ENCODE assay signal across 10 cellular contexts in genomic region chr16:30077656-30078055, GRCh38. TPM values are rescaled to one million over a fixed set of nuclear protein-coding genes. Genes with fewer than 3 reads are reported as not detected.
DNase-seq lines count a peak whose midpoint lies in the region; ATAC-seq, FAIRE-seq and TF ChIP-seq lines count a peak whose summit lies in the region.
"Had no signal": no experiment of that assay in that cellular context is flagged by ENCODE, and none has a peak within 500 bp of the region (broad histone marks: within the 10 kb centered on the region; RNA-seq: fewer than 3 reads in every experiment).

No MANE protein-coding gene starts in this region.

- H3K27me3 ChIP-seq in CD8-positive, alpha-beta T cell (ENCODE audit: insufficient read depth, low read length) = no peaks in the 10 kb centered on the region
- H3K27me3 ChIP-seq in keratinocyte (ENCODE audit: control insufficient read depth, extremely low read depth, insufficient read depth, low read length) = no peaks in the 10 kb centered on the region

- no peak for DNase-seq in CD8-positive, alpha-beta T cell
- DNase-seq in RWPE1 (ENCODE audit: low spot score) = no peak
- DNase-seq in keratinocyte (ENCODE audit: low read depth, low spot score) = no peak
- DNase-seq: amygdala, DMS79 treated with DMSO at 0.1 percent for 48 hours, KG1, RPMI8226 had no signal

- no peak for ATAC-seq in CD8-positive, alpha-beta T cell
- no peak for ATAC-seq in GM21786 (IDR thresholded peaks at IDR 0.05; ENCODE audit: unreplicated experiment)
- no peak for ATAC-seq in GM19351 (IDR thresholded peaks at IDR 0.05; ENCODE audit: unreplicated experiment)
- no peak for ATAC-seq in GM18907 (IDR thresholded peaks at IDR 0.05; ENCODE audit: unreplicated experiment)

- H3K9me1 ChIP-seq in keratinocyte (ENCODE audit: control insufficient read depth, extremely low read depth, insufficient read depth, low read length) = no peaks in the 10 kb centered on the region

- dilution Hi-C loops in keratinocyte (cut with MboI; ENCODE audit: extremely low pct_ligation_motif_present, low sequenced_read_pairs) = no loop called here

- peak overlapping the region; percentile 96 for H3K27ac Mint-ChIP-seq in CD8-positive, alpha-beta T cell

- peaks cover 56% of the 10 kb centered on the region for H3K36me3 Mint-ChIP-seq in CD8-positive, alpha-beta T cell

- no peaks in the 10 kb centered on the region for H3K9me3 ChIP-seq in CD8-positive, alpha-beta T cell (ENCODE audit: low read length)
- H3K9me3 ChIP-seq in keratinocyte (ENCODE audit: control insufficient read depth, low read depth, low read length) = no peaks in the 10 kb centered on the region

- H3K4me1 Mint-ChIP-seq in CD8-positive, alpha-beta T cell (ENCODE audit: low read depth) = peaks cover 38% of the 10 kb centered on the region

- POLR2A ChIA-PET in CD8-positive, alpha-beta T cell (lab: Charles Lee) = interaction anchor here (1.2 to 5.6 kb wide), 3 partner anchors 12 to 108 kb away, joined by 4 to 63 read pairs (median 8); partner anchors contain the start of genes ALDOA and CORO1A
- POLR2A ChIA-PET in RWPE1 (lab: Yijun Ruan, JAX; ENCODE audit: low non-redundant PET) = interaction anchor here (0.8 to 1.1 kb wide), 2 partner anchors 12 to 34 kb away, joined by 3 to 5 read pairs; no protein-coding TSS in a partner anchor

- peaks cover 29% of the 10 kb centered on the region for H3K4me1 ChIP-seq in CD8-positive, alpha-beta T cell (ENCODE audit: insufficient read depth, low read length)
- H3K4me1 ChIP-seq in keratinocyte (ENCODE audit: control insufficient read depth, extremely low read depth, insufficient read depth, low read length) = peaks cover 23% of the 10 kb centered on the region

- CTCF ChIA-PET in CD8-positive, alpha-beta T cell (lab: Charles Lee) = interaction anchor here (0.6 to 6.0 kb wide), 4 partner anchors 14 to 47 kb away, joined by 3 to 34 read pairs (median 4); partner anchors contain the start of gene TBX6
- CTCF ChIA-PET in RWPE1 (lab: Yijun Ruan, JAX) = no interaction called here

- no peak overlapping the region for H2AFZ ChIP-seq in keratinocyte (ENCODE audit: control insufficient read depth, low read length)

- H3K4me2 ChIP-seq in keratinocyte (ENCODE audit: control insufficient read depth, extremely low read depth, insufficient read depth, low read depth, low read length) = peak overlapping the region; percentile 95

- FAIRE-seq in keratinocyte (lab: Jason Lieb, UNC) = no peak

- peak overlapping the region; percentile 93 for H3K4me3 Mint-ChIP-seq in CD8-positive, alpha-beta T cell

- H3K9ac ChIP-seq in keratinocyte (ENCODE audit: control insufficient read depth, extremely low read depth, insufficient read depth, low read length) = peak overlapping the region; percentile 11

- no peak overlapping the region for H3K27ac ChIP-seq in CD8-positive, alpha-beta T cell (ENCODE audit: low read depth, low read length)
- H3K27ac ChIP-seq in RWPE1 (peak overlapping the region; percentile 9), keratinocyte (ENCODE audit: control insufficient read depth, insufficient read depth, low read length) (peak overlapping the region; percentile 1)

- peaks cover 8% of the 10 kb centered on the region for H4K20me1 ChIP-seq in keratinocyte (ENCODE audit: control insufficient read depth, extremely low read depth, insufficient read depth, low read length)

- H3K9me3 Mint-ChIP-seq in CD8-positive, alpha-beta T cell = no peaks in the 10 kb centered on the region

- TF ChIP-seq CTCF in CD8-positive, alpha-beta T cell (IDR thresholded peaks at IDR 0.05) = no peak
- TF ChIP-seq CTCF in RWPE1 (conservative IDR thresholded peaks at IDR 0.05; ENCODE audit: low read depth) (no peak), keratinocyte (optimal IDR thresholded peaks at IDR 0.05 in 1 of 3, IDR thresholded peaks at IDR 0.05 in 1 of 3, conservative IDR thresholded peaks at IDR 0.05 in 1 of 3; ENCODE audit: extremely low read depth in 1 of 3, insufficient read depth in 2 of 3, low read length in 3 of 3) (no peak)

- no peak overlapping the region for H3K4me3 ChIP-seq in CD8-positive, alpha-beta T cell (ENCODE audit: low read depth, low read length)
- H3K4me3 ChIP-seq in keratinocyte (ENCODE audit: control insufficient read depth in 2 of 3, extremely low read depth in 1 of 3, insufficient read depth in 2 of 3, low read depth in 1 of 3, low read length in 3 of 3) = peak overlapping the region in 2 of 3 experiments; percentile 83 to 98

- intact Hi-C loops in CD8-positive, alpha-beta T cell (cut with DNase I, micrococcal nuclease) = loop anchor here in 1 of 2 experiments (5.0 kb wide), 1 partner anchor 45 kb away; the partner anchor contains the start of gene MAPK3

- peaks cover 51% of the 10 kb centered on the region for H3K79me2 ChIP-seq in keratinocyte (ENCODE audit: control insufficient read depth, insufficient read depth, low read length)

- peaks cover 29% of the 10 kb centered on the region for H3K36me3 ChIP-seq in CD8-positive, alpha-beta T cell (ENCODE audit: insufficient read depth, low read length)
- H3K36me3 ChIP-seq in keratinocyte (ENCODE audit: control insufficient read depth in 2 of 2, extremely low read depth in 1 of 2, insufficient read depth in 2 of 2, low read length in 2 of 2) = peaks cover 30 to 41% of the 10 kb centered on the region in 2 experiments

- H3K27me3 Mint-ChIP-seq in CD8-positive, alpha-beta T cell (ENCODE audit: low read depth) = no peaks in the 10 kb centered on the region

RNA-seq across cellular contexts. Expression of gene PPP4C, which starts 1.9 kb away (rescaled TPM):
- total RNA-seq in CD8-positive, alpha-beta T cell = 10 to 100 TPM; 89.4 to 97.4 TPM
- 124 to 188 TPM (median 167 TPM) in 3 replicates for polyA plus RNA-seq in keratinocyte
- 101 TPM for polyA plus RNA-seq in keratinocyte (2011; ENCODE audit: low read depth)
- polyA plus RNA-seq in keratinocyte (2011; cell fraction: cytosol; rRNA removed) = 113 and 148 TPM in 2 replicates
- polyA plus RNA-seq in keratinocyte (2011; cell fraction: nucleus; rRNA removed) = 120 and 128 TPM in 2 replicates
- polyA plus RNA-seq in keratinocyte (2012; ENCODE audit: low replicate concordance) = 113 and 135 TPM in 2 replicates
- 294 to 472 TPM (median 388 TPM) in 3 replicates for polyA minus RNA-seq in keratinocyte
- 300 TPM for polyA minus RNA-seq in keratinocyte (2011; cell fraction: cytosol; rRNA and poly(A)+ RNA removed)
- polyA minus RNA-seq in keratinocyte (2011; cell fraction: nucleus; rRNA and poly(A)+ RNA removed) = 58.5 and 62.4 TPM in 2 replicates

RNA-seq across cellular contexts. Expression of gene ALDOA, which starts 12.1 kb away (rescaled TPM):
- 100 to 1,000 TPM; 339 to 359 TPM for total RNA-seq in CD8-positive, alpha-beta T cell
- polyA plus RNA-seq in keratinocyte = 740 to 1,250 TPM (median 800 TPM) in 3 replicates
- polyA plus RNA-seq in keratinocyte (2011; ENCODE audit: low read depth) = 1,790 TPM
- 996 and 1,617 TPM in 2 replicates for polyA plus RNA-seq in keratinocyte (2011; cell fraction: cytosol; rRNA removed)
- 581 and 686 TPM in 2 replicates for polyA plus RNA-seq in keratinocyte (2011; cell fraction: nucleus; rRNA removed)
- 1,357 and 1,695 TPM in 2 replicates for polyA plus RNA-seq in keratinocyte (2012; ENCODE audit: low replicate concordance)
- polyA minus RNA-seq in keratinocyte = 1,099 to 2,593 TPM (median 1,237 TPM) in 3 replicates
- polyA minus RNA-seq in keratinocyte (2011; cell fraction: cytosol; rRNA and poly(A)+ RNA removed) = 2,380 TPM
- polyA minus RNA-seq in keratinocyte (2011; cell fraction: nucleus; rRNA and poly(A)+ RNA removed) = 410 and 424 TPM in 2 replicates

RNA-seq across cellular contexts. Expression of gene TBX6, which starts 14.1 kb away (rescaled TPM):
- under 1 TPM; 0.16 to 0.22 TPM for total RNA-seq in CD8-positive, alpha-beta T cell
- 0.06 to 0.18 TPM (median 0.18 TPM) in 3 replicates for polyA plus RNA-seq in keratinocyte
- polyA plus RNA-seq in keratinocyte (2011; ENCODE audit: low read depth) = 0.77 TPM
- 0.04 and 0.16 TPM in 2 replicates for polyA plus RNA-seq in keratinocyte (2011; cell fraction: cytosol; rRNA removed)
- 0.32 and 0.61 TPM in 2 replicates for polyA plus RNA-seq in keratinocyte (2011; cell fraction: nucleus; rRNA removed)
- polyA plus RNA-seq in keratinocyte (2012; ENCODE audit: low replicate concordance) = 0.31 and 0.71 TPM in 2 replicates
- polyA minus RNA-seq in keratinocyte = 0.13 TPM in 1 of 3 replicates, not detected in the others
- polyA minus RNA-seq in keratinocyte (2011; cell fraction: cytosol; rRNA and poly(A)+ RNA removed) = not detected
- polyA minus RNA-seq in keratinocyte (2011; cell fraction: nucleus; rRNA and poly(A)+ RNA removed) = not detected in 2 replicates

RNA-seq across cellular contexts. Expression of gene YPEL3, which starts 18.4 kb away (rescaled TPM):
- total RNA-seq in CD8-positive, alpha-beta T cell = 100 to 1,000 TPM; 107 to 113 TPM
- 13.5 to 16.3 TPM (median 15.7 TPM) in 3 replicates for polyA plus RNA-seq in keratinocyte
- 72.9 TPM for polyA plus RNA-seq in keratinocyte (2011; ENCODE audit: low read depth)
- polyA plus RNA-seq in keratinocyte (2011; cell fraction: cytosol; rRNA removed) = 9.4 and 21.3 TPM in 2 replicates
- 33.1 and 41.6 TPM in 2 replicates for polyA plus RNA-seq in keratinocyte (2011; cell fraction: nucleus; rRNA removed)
- 23.9 and 110 TPM in 2 replicates for polyA plus RNA-seq in keratinocyte (2012; ENCODE audit: low replicate concordance)
- polyA minus RNA-seq in keratinocyte = 4.7 to 16.4 TPM (median 8.6 TPM) in 3 replicates
- 17.8 TPM for polyA minus RNA-seq in keratinocyte (2011; cell fraction: cytosol; rRNA and poly(A)+ RNA removed)
- 6.4 and 7.8 TPM in 2 replicates for polyA minus RNA-seq in keratinocyte (2011; cell fraction: nucleus; rRNA and poly(A)+ RNA removed)

RNA-seq across cellular contexts. Expression of gene GDPD3, which starts 35.7 kb away (rescaled TPM):
- 1 to 10 TPM; 2.9 to 3.6 TPM for total RNA-seq in CD8-positive, alpha-beta T cell
- polyA plus RNA-seq in keratinocyte = 0.68 to 1.8 TPM (median 1.1 TPM) in 3 replicates
- 4.8 TPM for polyA plus RNA-seq in keratinocyte (2011; ENCODE audit: low read depth)
- polyA plus RNA-seq in keratinocyte (2011; cell fraction: cytosol; rRNA removed) = 0.39 and 0.58 TPM in 2 replicates
- polyA plus RNA-seq in keratinocyte (2011; cell fraction: nucleus; rRNA removed) = 3.9 and 4.6 TPM in 2 replicates
- polyA plus RNA-seq in keratinocyte (2012; ENCODE audit: low replicate concordance) = 0.56 and 12.1 TPM in 2 replicates
- 0.54 to 1.8 TPM (median 0.76 TPM) in 3 replicates for polyA minus RNA-seq in keratinocyte
- not detected for polyA minus RNA-seq in keratinocyte (2011; cell fraction: cytosol; rRNA and poly(A)+ RNA removed)
- polyA minus RNA-seq in keratinocyte (2011; cell fraction: nucleus; rRNA and poly(A)+ RNA removed) = 0.62 and 1.2 TPM in 2 replicates
